In genomic region chr2:168903888-168904287, GRCh38 we compare ENCODE assay signal across 31 cellular contexts. TPM values are rescaled to one million over a fixed set of nuclear protein-coding genes. Genes with fewer than 3 reads are reported as not detected.
A peak's percentile ranks its signal among the peaks of the same experiment; 100 is the strongest.
DNase-seq lines count a peak whose midpoint lies in the region; ATAC-seq, FAIRE-seq and TF ChIP-seq lines count a peak whose summit lies in the region.
"Had no signal": no experiment of that assay in that cellular context is flagged by ENCODE, and none has a peak within 500 bp of the region (broad histone marks: within the 10 kb centered on the region; RNA-seq: fewer than 3 reads in every experiment).

No MANE protein-coding gene starts in this region.

- H3K9me1 ChIP-seq in K562 (ENCODE audit: control insufficient read depth, insufficient read depth, low read length), result no peaks in the 10 kb centered on the region

- FAIRE-seq in K562 (lab: Jason Lieb, UNC) (no peak), islet of Langerhans (lab: Jason Lieb, UNC) (peak; percentile 53)
- FAIRE-seq: A204.1, GM12878, GM12892, GM18507 had no signal

- H3K36me3 ChIP-seq in K562 (ENCODE audit: control insufficient read depth, insufficient read depth, low read length) (no peaks in the 10 kb centered on the region), vagina (no peaks in the 10 kb centered on the region)
- H3K36me3 ChIP-seq: BE2C, BLaER1 had no signal

- H4K20me1 ChIP-seq in K562 (replicated peaks; ENCODE audit: control insufficient read depth, insufficient read depth, low read length), result no peaks in the 10 kb centered on the region
- H4K20me1 ChIP-seq: BLaER1 had no signal

- no peak for TF ChIP-seq CTCF in K562 (IDR thresholded peaks at IDR 0.05 in 2 of 3, conservative IDR thresholded peaks at IDR 0.05 in 1 of 3; ENCODE audit: insufficient read depth in 2 of 3, low read depth in 1 of 3, low read length in 3 of 3)
- no peak for TF ChIP-seq CTCF in vagina (IDR thresholded peaks at IDR 0.05)

- DNase-seq in HEK293T (ENCODE audit: extremely low spot score), result no peak
- no peak for DNase-seq in K562 (ENCODE audit: extremely low read depth in 1 of 4, low spot score in 3 of 4)
- no peak for DNase-seq in vagina (ENCODE audit: extremely low spot score in 2 of 2)
- DNase-seq: 8988T; ACHN; BE2C; C1 segment of cervical spinal cord; CD4-positive, alpha-beta memory T cell; CD4-positive, CD25-positive, alpha-beta regulatory T cell; CD8-positive, alpha-beta memory T cell; COR-L47; DMS 273 treated with DMSO at 0.1 percent for 48 hours; DMS153; DMS53; DMS79; DND-41; EL; GDM1 had no signal

- POLR2A ChIA-PET in HEK293T (lab: Yijun Ruan, JAX) (no interaction called here), K562 (lab: Yijun Ruan, JAX) (no interaction called here)

- H3K79me2 ChIP-seq in K562 (ENCODE audit: control insufficient read depth, insufficient read depth, low read length), result no peaks in the 10 kb centered on the region

- TF ChIP-seq RAD21 in K562 (CRISPR knock-in tag; conservative IDR thresholded peaks at IDR 0.05 in 1 of 2, IDR thresholded peaks at IDR 0.05 in 1 of 2), result no peak

- no peaks in the 10 kb centered on the region for H3K27me3 ChIP-seq in K562 (ENCODE audit: control insufficient read depth in 2 of 2, insufficient read depth in 2 of 2, low read length in 2 of 2)
- no peaks in the 10 kb centered on the region for H3K27me3 ChIP-seq in vagina
- H3K27me3 ChIP-seq: BE2C, BLaER1 had no signal

- H2AFZ ChIP-seq in K562 (ENCODE audit: low read depth, low read length), result peak overlapping the region; percentile 21; the same call in 1 of the 2 replicates

- TF ChIP-seq POLR2A in K562 (conservative IDR thresholded peaks at IDR 0.05) (no peak), vagina (IDR thresholded peaks at IDR 0.05) (no peak)

- H3K4me1 ChIP-seq in K562 (replicated peaks in 1 of 2; ENCODE audit: control insufficient read depth in 2 of 2, insufficient read depth in 2 of 2, low read length in 2 of 2), result peaks cover 0 to 4% of the 10 kb centered on the region in 2 experiments; a peak in 2 of 5 replicates
- H3K4me1 ChIP-seq in vagina, result no peaks in the 10 kb centered on the region
- H3K4me1 ChIP-seq: BE2C, BLaER1 had no signal

- intact Hi-C loops in K562 (cut with micrococcal nuclease), result no loop called here
- intact Hi-C loops in vagina (cut with DNase I), result no loop called here

- H3K27ac ChIP-seq in K562 (ENCODE audit: extremely low read depth, low read depth, low read length), result no peak overlapping the region
- H3K27ac ChIP-seq in vagina, result no peak overlapping the region
- H3K27ac ChIP-seq: BLaER1 had no signal

- no peak overlapping the region for H3K9ac ChIP-seq in K562 (ENCODE audit: insufficient read depth in 1 of 2, low read depth in 2 of 2, low read length in 2 of 2)
- H3K9ac ChIP-seq: BLaER1 had no signal

- 22% methylated on average over 2 of the region's 2 CpGs for WGBS in K562 (ENCODE audit: insufficient coverage, low coverage, missing lambda C conversion rate)

- H3K9me3 ChIP-seq in K562 (replicated peaks; ENCODE audit: control insufficient read depth, insufficient read depth, low read depth, low read length), result no peaks in the 10 kb centered on the region
- no peaks in the 10 kb centered on the region for H3K9me3 ChIP-seq in vagina
- H3K9me3 ChIP-seq: BE2C, BLaER1 had no signal

- no peak for TF ChIP-seq EP300 in K562 (IDR thresholded peaks at IDR 0.05; ENCODE audit: low read length)

- CTCF ChIA-PET in HEK293T (lab: Yijun Ruan, JAX) (no interaction called here), K562 (lab: Yijun Ruan, JAX; ENCODE audit: low intra/inter-chr PET ratio) (no interaction called here)

- BruUV-seq in K562 (replicated peaks; lab: Mats Ljungman, UMichigan), result no TSS peak

- ATAC-seq in K562 (no peak), HG03139 (IDR thresholded peaks at IDR 0.05; ENCODE audit: unreplicated experiment) (no peak), GM18511 (IDR thresholded peaks at IDR 0.05; ENCODE audit: unreplicated experiment) (no peak)
- ATAC-seq: GM12878 had no signal

- in situ Hi-C loops in K562 (cut with MboI), result loop anchor here (25.0 kb wide), 1 partner anchor 967 kb away; no protein-coding TSS in a partner anchor

- H3K4me3 ChIP-seq in K562 (no peak overlapping the region), vagina (no peak overlapping the region)
- H3K4me3 ChIP-seq: BLaER1, GM12878 had no signal

- H3K4me2 ChIP-seq in K562 (ENCODE audit: insufficient read depth, low read length), result no peak overlapping the region
- H3K4me2 ChIP-seq: BLaER1 had no signal

TF ChIP-seq in HEK293T, 16 proteins besides CTCF, POLR2A, EP300 and RAD21:
- TF ChIP-seq ELF4 (IDR thresholded peaks at IDR 0.05) (peak; percentile 30; the same call in 1 of the 2 replicates), TARDBP (IDR thresholded peaks at IDR 0.05) (no peak)

RNA-seq across cellular contexts. Expression of gene G6PC2, which starts 2.8 kb away (rescaled TPM):
- not detected in 2 replicates for total RNA-seq in K562 (2011; cell fraction: chromatin; rRNA removed; ENCODE audit: low replicate concordance)
- total RNA-seq in K562 (2011; cell fraction: nucleolus; rRNA removed), result not detected in 2 replicates
- total RNA-seq in K562 (2011; cell fraction: nucleoplasm; rRNA removed), result 0.15 TPM in 1 of 2 replicates, not detected in the other
- total RNA-seq in K562 (2014; rRNA removed), result not detected in 2 replicates
- total RNA-seq in K562 (2014; rRNA removed; fragmentation: Illumina TruSeq; extraction: Trizol), result not detected in 2 replicates
- total RNA-seq in K562 (2015; rRNA removed; fragmentation: Illumina TruSeq; extraction: Trizol), result not detected in 2 replicates
- total RNA-seq in K562 (2021), result 0.13 TPM in 1 of 2 replicates, not detected in the other
- polyA plus RNA-seq in K562 (2011; rRNA removed), result 0.07 and 0.15 TPM in 2 replicates
- polyA plus RNA-seq in K562 (2011; cell fraction: cytosol; rRNA removed), result 0.01 and 0.06 TPM in 2 replicates
- 0.10 and 0.20 TPM in 2 replicates for polyA plus RNA-seq in K562 (2011; cell fraction: nucleus; rRNA removed)
- polyA plus RNA-seq in K562 (2012), result not detected in 2 replicates
- not detected in 2 replicates for polyA plus RNA-seq in K562 (2014; fragmentation: Illumina TruSeq; extraction: Trizol)
- polyA plus RNA-seq in K562 (2014; fragmentation: Nextera tagmentation; extraction: Ambion mirVana), result under 1 TPM in 1 of 2 experiments, not detected in 1; 0.03 TPM
- not detected in 2 replicates for polyA plus RNA-seq in K562 (2014; rRNA removed)
- polyA minus RNA-seq in K562 (2011; rRNA and poly(A)+ RNA removed), result 0.06 and 0.21 TPM in 2 replicates
- polyA minus RNA-seq in K562 (2011; cell fraction: cytosol; rRNA and poly(A)+ RNA removed), result not detected in 2 replicates
- not detected in 2 replicates for polyA minus RNA-seq in K562 (2011; cell fraction: nucleus; rRNA and poly(A)+ RNA removed)
- not detected for total RNA-seq in vagina
- total RNA-seq: A673; CD4-positive, alpha-beta memory T cell; CD4-positive, CD25-positive, alpha-beta regulatory T cell; CD8-positive, alpha-beta memory T cell; Daoy; G401; GM12878 had no signal
- polyA plus RNA-seq: AG04450; CD14-positive monocyte; CD4-positive, alpha-beta memory T cell; CD4-positive, CD25-positive, alpha-beta regulatory T cell; CD8-positive, alpha-beta memory T cell; GM12878 had no signal

RNA-seq across cellular contexts. Expression of gene SPC25, which starts 13.7 kb away (rescaled TPM):
- 17.6 and 59.0 TPM in 2 replicates for total RNA-seq in K562 (2011; cell fraction: chromatin; rRNA removed; ENCODE audit: low replicate concordance)
- total RNA-seq in K562 (2011; cell fraction: nucleolus; rRNA removed), result 12.3 and 16.8 TPM in 2 replicates
- total RNA-seq in K562 (2011; cell fraction: nucleoplasm; rRNA removed), result 37.6 and 46.6 TPM in 2 replicates
- total RNA-seq in K562 (2014; rRNA removed) (44.8 and 54.5 TPM in 2 replicates), K562 (2014; rRNA removed; fragmentation: Illumina TruSeq; extraction: Trizol) (56.5 and 66.3 TPM in 2 replicates), K562 (2015; rRNA removed; fragmentation: Illumina TruSeq; extraction: Trizol) (57.9 and 67.0 TPM in 2 replicates), K562 (2021) (53.4 and 62.3 TPM in 2 replicates), vagina (not detected)
- polyA plus RNA-seq in K562 (2011; rRNA removed) (59.9 and 77.4 TPM in 2 replicates), K562 (2014; fragmentation: Illumina TruSeq; extraction: Trizol) (69.7 and 75.0 TPM in 2 replicates), K562 (2014; fragmentation: Nextera tagmentation; extraction: Ambion mirVana) (100 to 1,000 TPM in 1 of 2 experiments, 10 to 100 TPM in 1; 87.6 to 100 TPM), K562 (2014; rRNA removed) (60.9 and 76.0 TPM in 2 replicates)
- polyA plus RNA-seq in K562 (2011; cell fraction: cytosol; rRNA removed), result 19.9 and 53.0 TPM in 2 replicates
- polyA plus RNA-seq in K562 (2011; cell fraction: nucleus; rRNA removed), result 11.0 and 17.5 TPM in 2 replicates
- polyA plus RNA-seq in K562 (2012), result 79.4 and 84.3 TPM in 2 replicates
- polyA minus RNA-seq in K562 (2011; rRNA and poly(A)+ RNA removed), result 40.2 and 40.5 TPM in 2 replicates
- polyA minus RNA-seq in K562 (2011; cell fraction: cytosol; rRNA and poly(A)+ RNA removed), result 16.4 and 21.9 TPM in 2 replicates
- polyA minus RNA-seq in K562 (2011; cell fraction: nucleus; rRNA and poly(A)+ RNA removed), result 26.8 and 42.2 TPM in 2 replicates
- polyA plus RNA-seq: CD14-positive monocyte; CD4-positive, alpha-beta memory T cell; CD8-positive, alpha-beta memory T cell had no signal
